In genomic region chr16:3787924-3788661, GRCh38 we compare ENCODE assay signal across 1 cellular context.
TF ChIP-seq lines count a peak whose summit lies in the region.

No MANE protein-coding gene starts in this region.

TF ChIP-seq in GM12878, 131 proteins besides CTCF, POLR2A, EP300 and RAD21 (continued from another document and continues in another):
- no peak for TF ChIP-seq ZNF592 (IDR thresholded peaks at IDR 0.05)
- TF ChIP-seq NR2F1 (conservative IDR thresholded peaks at IDR 0.05): peak; percentile 72; the same call in 1 of the 2 replicates
- no peak for TF ChIP-seq ZBTB4 (CRISPR knock-in tag; IDR thresholded peaks at IDR 0.05)
- TF ChIP-seq ZNF384 (IDR thresholded peaks at IDR 0.05; ENCODE audit: borderline replicate concordance, low read depth, low read length): no peak
- TF ChIP-seq GABPA (IDR thresholded peaks at IDR 0.05; ENCODE audit: low read depth): no peak
- no peak for TF ChIP-seq ETV6 (conservative IDR thresholded peaks at IDR 0.05 in 1 of 2, IDR thresholded peaks at IDR 0.05 in 1 of 2; ENCODE audit: borderline replicate concordance in 1 of 2, low read depth in 1 of 2)
- TF ChIP-seq E2F4 (IDR thresholded peaks at IDR 0.05; ENCODE audit: low read depth, low read length): no peak
- no peak for TF ChIP-seq BRCA1 (IDR thresholded peaks at IDR 0.05; ENCODE audit: low read depth, low read length)
- no peak for TF ChIP-seq ZZZ3 (IDR thresholded peaks at IDR 0.05; ENCODE audit: control insufficient read depth, insufficient read length, low read depth)
- TF ChIP-seq CHD2 (IDR thresholded peaks at IDR 0.05; ENCODE audit: borderline replicate concordance, low read depth, low read length): peak; percentile 34; the same call in 1 of the 2 replicates
- no peak for TF ChIP-seq ZNF217 (IDR thresholded peaks at IDR 0.05)
- peak; percentile 61 for TF ChIP-seq IKZF1 (conservative IDR thresholded peaks at IDR 0.05)
- no peak for TF ChIP-seq SREBF1 (IDR thresholded peaks at IDR 0.05; ENCODE audit: low read length)
- no peak for TF ChIP-seq HSF1 (IDR thresholded peaks at IDR 0.05; ENCODE audit: low read depth, low read length)
- no peak for TF ChIP-seq ZSCAN29 (IDR thresholded peaks at IDR 0.05)
- TF ChIP-seq CBX3 (IDR thresholded peaks at IDR 0.05; ENCODE audit: borderline replicate concordance, low read depth): no peak
- TF ChIP-seq MYC (IDR thresholded peaks at IDR 0.05; ENCODE audit: insufficient read depth, insufficient read length, insufficient replicate concordance, low read length, severe bottlenecking): no peak
- peak; percentile 82 to 88 for TF ChIP-seq BHLHE40 (IDR thresholded peaks at IDR 0.05; ENCODE audit: borderline replicate concordance in 1 of 2, low read depth in 2 of 2, low read length in 1 of 2)
- TF ChIP-seq CEBPB (IDR thresholded peaks at IDR 0.05; ENCODE audit: borderline replicate concordance in 1 of 2, low read depth in 2 of 2, low read length in 2 of 2): no peak
- TF ChIP-seq USF1 (IDR thresholded peaks at IDR 0.05; ENCODE audit: borderline replicate concordance, extremely low read length, insufficient read depth, low read depth, low read length): no peak
- TF ChIP-seq MLLT1 (IDR thresholded peaks at IDR 0.05): no peak
- TF ChIP-seq ZNF207 (IDR thresholded peaks at IDR 0.05; ENCODE audit: borderline replicate concordance): no peak
- no peak for TF ChIP-seq ATF2 (IDR thresholded peaks at IDR 0.05; ENCODE audit: low read length)
- TF ChIP-seq HDAC6 (IDR thresholded peaks at IDR 0.05; ENCODE audit: unreplicated experiment): no peak
- 0 out of 2 replicates have a peak, but pooled peaks have one; percentile 31 for TF ChIP-seq NFIC (IDR thresholded peaks at IDR 0.05; ENCODE audit: low read depth, low read length)
- no peak for TF ChIP-seq ZNF622 (IDR thresholded peaks at IDR 0.05)
- TF ChIP-seq BCL11A (IDR thresholded peaks at IDR 0.05; ENCODE audit: low read depth, low read length): peak; percentile 87
- peak; percentile 90 for TF ChIP-seq DPF2 (IDR thresholded peaks at IDR 0.05)
- TF ChIP-seq SUZ12 (IDR thresholded peaks at IDR 0.05; ENCODE audit: unreplicated experiment): no peak
- TF ChIP-seq CBX5 (IDR thresholded peaks at IDR 0.05; ENCODE audit: low read depth): no peak
- no peak for TF ChIP-seq FOXK2 (IDR thresholded peaks at IDR 0.05)
- TF ChIP-seq ESRRA (IDR thresholded peaks at IDR 0.05; ENCODE audit: low read length): no peak
- TF ChIP-seq TBL1XR1 (IDR thresholded peaks at IDR 0.05; ENCODE audit: low read depth, low read length): no peak; the same call in 1 of the 2 replicates
- TF ChIP-seq MEF2A (IDR thresholded peaks at IDR 0.05; ENCODE audit: insufficient read depth, low read depth, low read length): no peak
- TF ChIP-seq BCLAF1 (IDR thresholded peaks at IDR 0.05): no peak
- TF ChIP-seq NRF1 (conservative IDR thresholded peaks at IDR 0.05; ENCODE audit: low read depth, low read length): no peak
- 0 out of 2 replicates have a peak, but pooled peaks have one; percentile 22 for TF ChIP-seq ATF7 (IDR thresholded peaks at IDR 0.05; ENCODE audit: low read depth)
- peak; percentile 73; the same call in 1 of the 2 replicates for TF ChIP-seq JUND (IDR thresholded peaks at IDR 0.05; ENCODE audit: low read depth, low read length)
- no peak for TF ChIP-seq SREBF2 (IDR thresholded peaks at IDR 0.05; ENCODE audit: low read length)
- TF ChIP-seq BACH1 (IDR thresholded peaks at IDR 0.05; ENCODE audit: borderline replicate concordance): peak; percentile 57; the same call in 1 of the 2 replicates
- no peak for TF ChIP-seq CHD4 (IDR thresholded peaks at IDR 0.05)
